Comparison of ENCODE assay signal across 1 cellular context in the genomic region with DNA sequence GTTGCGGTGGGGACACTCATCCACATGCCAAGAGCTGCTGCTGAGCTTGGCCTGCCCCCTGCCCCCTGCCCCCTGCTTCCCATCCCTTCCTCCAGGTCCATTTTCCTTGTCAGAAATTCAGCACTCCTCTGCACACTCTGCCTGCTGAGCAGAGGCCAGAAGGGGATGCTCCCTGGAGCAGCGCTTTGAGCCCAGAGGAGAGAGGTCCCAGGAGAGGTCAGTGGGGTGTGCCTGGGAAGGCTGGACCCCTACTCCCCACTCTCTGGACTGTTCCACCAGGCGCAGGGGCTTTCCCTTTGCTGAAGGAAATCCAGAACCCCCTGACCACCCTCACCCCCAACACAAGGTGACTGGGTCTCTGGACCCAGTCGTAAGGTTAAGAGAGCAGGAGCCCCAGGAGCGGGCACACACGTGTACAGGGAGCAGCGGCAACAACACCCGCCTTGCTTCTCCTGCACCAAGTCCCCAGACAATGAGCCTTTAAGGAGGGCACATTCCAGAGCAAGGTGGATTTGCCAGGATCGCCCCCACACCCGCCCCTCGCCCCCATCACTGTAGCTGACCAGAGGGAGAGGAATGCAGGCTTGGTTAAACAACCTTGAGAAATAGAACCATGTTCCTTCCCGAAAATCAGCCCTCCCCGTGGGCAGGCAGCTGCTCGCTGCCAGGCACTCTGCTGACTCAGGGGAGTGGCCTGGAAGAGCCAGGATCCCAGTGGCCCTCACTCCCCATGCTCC.
TF ChIP-seq lines count a peak whose summit lies in the region.

No MANE protein-coding gene starts in this region.

TF ChIP-seq in GM23338, 12 proteins besides CTCF, POLR2A, EP300 and RAD21:
- TF ChIP-seq ZNF331 (CRISPR knock-in tag; IDR thresholded peaks at IDR 0.05; ENCODE audit: low read depth) (no peak), EZH2 (IDR thresholded peaks at IDR 0.05; ENCODE audit: low read depth, unreplicated experiment) (no peak), ZNF114 (CRISPR knock-in tag; IDR thresholded peaks at IDR 0.05) (no peak), JUNB (IDR thresholded peaks at IDR 0.05; ENCODE audit: unreplicated experiment) (no peak), STAT1 (IDR thresholded peaks at IDR 0.05; ENCODE audit: unreplicated experiment) (no peak), NANOG (IDR thresholded peaks at IDR 0.05; ENCODE audit: borderline replicate concordance) (no peak), POLR2AphosphoS5 (IDR thresholded peaks at IDR 0.05; ENCODE audit: low read depth) (no peak)
- TF ChIP-seq, protein P1, sequence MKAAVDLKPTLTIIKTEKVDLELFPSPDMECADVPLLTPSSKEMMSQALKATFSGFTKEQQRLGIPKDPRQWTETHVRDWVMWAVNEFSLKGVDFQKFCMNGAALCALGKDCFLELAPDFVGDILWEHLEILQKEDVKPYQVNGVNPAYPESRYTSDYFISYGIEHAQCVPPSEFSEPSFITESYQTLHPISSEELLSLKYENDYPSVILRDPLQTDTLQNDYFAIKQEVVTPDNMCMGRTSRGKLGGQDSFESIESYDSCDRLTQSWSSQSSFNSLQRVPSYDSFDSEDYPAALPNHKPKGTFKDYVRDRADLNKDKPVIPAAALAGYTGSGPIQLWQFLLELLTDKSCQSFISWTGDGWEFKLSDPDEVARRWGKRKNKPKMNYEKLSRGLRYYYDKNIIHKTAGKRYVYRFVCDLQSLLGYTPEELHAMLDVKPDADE (IDR thresholded peaks at IDR 0.05), result no peak
